In the genomic region with DNA sequence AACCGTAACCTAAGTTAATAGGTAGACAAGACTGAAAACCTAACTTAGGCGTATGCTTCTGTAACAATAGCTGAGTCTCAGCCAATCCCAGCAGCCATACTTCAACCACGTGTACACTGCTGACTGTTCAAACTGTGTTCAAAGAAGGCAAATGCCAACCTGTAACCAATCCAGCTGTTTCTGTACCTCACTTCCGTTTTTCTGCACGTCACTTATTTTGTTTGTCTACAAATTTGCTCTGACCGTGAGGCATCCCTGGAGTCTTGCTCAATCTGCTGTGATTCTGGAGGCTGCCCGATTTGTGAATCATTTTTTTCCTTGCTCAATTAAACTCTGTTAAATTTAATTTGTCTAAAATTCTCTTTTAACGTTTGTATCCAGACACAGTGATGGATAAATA, we compare ENCODE assay signal across 13 cellular contexts. TPM values are rescaled to one million over a fixed set of nuclear protein-coding genes. Genes with fewer than 3 reads are reported as not detected.
DNase-seq lines count a peak whose midpoint lies in the region; ATAC-seq and TF ChIP-seq lines count a peak whose summit lies in the region.
"Had no signal": no experiment of that assay in that cellular context is flagged by ENCODE, and none has a peak within 500 bp of the region (broad histone marks: within the 10 kb centered on the region; RNA-seq: fewer than 3 reads in every experiment).

No MANE protein-coding gene starts in this region.

- H3K36me3 ChIP-seq in ACC112 (ENCODE audit: insufficient read depth, low read length) (no peaks in the 10 kb centered on the region), esophagus muscularis mucosa (no peaks in the 10 kb centered on the region)
- H3K36me3 ChIP-seq: suprapubic skin had no signal

- H3K27ac ChIP-seq in ACC112 (ENCODE audit: low read depth, low read length) (peak overlapping the region; percentile 59), esophagus muscularis mucosa (replicated peaks in 1 of 4) (peak overlapping the region; percentile 32 to 63 (median 51))
- H3K27ac ChIP-seq: dorsolateral prefrontal cortex, suprapubic skin had no signal

- H3K4me1 ChIP-seq in ACC112 (ENCODE audit: control insufficient read depth, insufficient read depth, low read length, unreplicated experiment) (peaks cover 4% of the 10 kb centered on the region), esophagus muscularis mucosa (peaks cover 0 to 7% (median 2%) of the 10 kb centered on the region in 4 donors)

- no peaks in the 10 kb centered on the region for H3K9me3 Mint-ChIP-seq in activated naive CD4-positive, alpha-beta T cell treated with anti-CD3 and anti-CD28 coated beads for 36 hours
- H3K9me3 Mint-ChIP-seq: activated naive CD8-positive, alpha-beta T cell treated with anti-CD3 and anti-CD28 coated beads, Interleukin-2, amount 10 ng/mL, durations not matched to agents 7 days and 5 days; memory B cell had no signal

- H3K9me3 ChIP-seq in esophagus muscularis mucosa = no peaks in the 10 kb centered on the region
- H3K9me3 ChIP-seq: suprapubic skin had no signal

- no peak overlapping the region for H2AFZ ChIP-seq in ACC112 (ENCODE audit: low read length, unreplicated experiment)

- H3K36me3 Mint-ChIP-seq in activated naive CD4-positive, alpha-beta T cell treated with anti-CD3 and anti-CD28 coated beads for 36 hours (ENCODE audit: low read depth) = no peaks in the 10 kb centered on the region
- H3K36me3 Mint-ChIP-seq: activated naive CD8-positive, alpha-beta T cell treated with anti-CD3 and anti-CD28 coated beads, Interleukin-2, amount 10 ng/mL, durations not matched to agents 7 days and 5 days; memory B cell had no signal

- H3K27ac Mint-ChIP-seq in activated naive CD4-positive, alpha-beta T cell treated with anti-CD3 and anti-CD28 coated beads for 36 hours = no peak overlapping the region
- H3K27ac Mint-ChIP-seq: activated naive CD8-positive, alpha-beta T cell treated with anti-CD3 and anti-CD28 coated beads, Interleukin-2, amount 10 ng/mL, durations not matched to agents 7 days and 5 days; memory B cell had no signal

- intact Hi-C loops in esophagus muscularis mucosa (cut with DNase I) = no loop called here
- intact Hi-C loops in activated naive CD4-positive, alpha-beta T cell treated with anti-CD3 and anti-CD28 coated beads for 36 hours (cut with micrococcal nuclease) = no loop called here

- H3K4me3 Mint-ChIP-seq in activated naive CD4-positive, alpha-beta T cell treated with anti-CD3 and anti-CD28 coated beads for 36 hours = no peak overlapping the region
- H3K4me3 Mint-ChIP-seq: activated naive CD8-positive, alpha-beta T cell treated with anti-CD3 and anti-CD28 coated beads, Interleukin-2, amount 10 ng/mL, durations not matched to agents 7 days and 5 days; memory B cell had no signal

- TF ChIP-seq CTCF in esophagus muscularis mucosa (IDR thresholded peaks at IDR 0.05) = no peak

- DNase-seq in M059J (ENCODE audit: low read depth) (peak; percentile 58), esophagus muscularis mucosa (ENCODE audit: extremely low spot score) (no peak), myocyte (ENCODE audit: low read depth) (peak; percentile 46), RKO (ENCODE audit: low spot score) (no peak)
- no peak for DNase-seq in activated naive CD4-positive, alpha-beta T cell treated with anti-CD3 and anti-CD28 coated beads for 36 hours
- DNase-seq in stimulated activated CD4-positive, alpha-beta T cell treated with anti-CD3 and anti-CD28 coated beads, Interleukin-2, amount 100 ng/mL, for 24 hours = no peak
- DNase-seq: activated naive CD8-positive, alpha-beta T cell treated with anti-CD3 and anti-CD28 coated beads, Interleukin-2, amount 10 ng/mL, durations not matched to agents 7 days and 5 days; dorsolateral prefrontal cortex; NCI-H226 had no signal

- no peak overlapping the region for H3K4me3 ChIP-seq in ACC112 (ENCODE audit: low read depth, low read length)
- H3K4me3 ChIP-seq in esophagus muscularis mucosa = no peak overlapping the region
- H3K4me3 ChIP-seq: dorsolateral prefrontal cortex, suprapubic skin had no signal

- no peaks in the 10 kb centered on the region for H3K4me1 Mint-ChIP-seq in activated naive CD4-positive, alpha-beta T cell treated with anti-CD3 and anti-CD28 coated beads for 36 hours (ENCODE audit: low read depth)
- H3K4me1 Mint-ChIP-seq: activated naive CD8-positive, alpha-beta T cell treated with anti-CD3 and anti-CD28 coated beads, Interleukin-2, amount 10 ng/mL, durations not matched to agents 7 days and 5 days; memory B cell had no signal

- no peak for ATAC-seq in HG02588 (IDR thresholded peaks at IDR 0.05; ENCODE audit: unreplicated experiment)

- no peak for TF ChIP-seq EP300 in esophagus muscularis mucosa (IDR thresholded peaks at IDR 0.05)

- no peak for TF ChIP-seq POLR2A in esophagus muscularis mucosa (IDR thresholded peaks at IDR 0.05; ENCODE audit: low read depth)

- CTCF ChIA-PET in activated naive CD4-positive, alpha-beta T cell treated with anti-CD3 and anti-CD28 coated beads for 36 hours (lab: Charles Lee) = interaction anchor here (0.7 kb wide), 1 partner anchor 28 kb away, joined by 3 read pairs; no protein-coding TSS in a partner anchor

- peaks cover 6% of the 10 kb centered on the region for H3K27me3 Mint-ChIP-seq in activated naive CD4-positive, alpha-beta T cell treated with anti-CD3 and anti-CD28 coated beads for 36 hours (ENCODE audit: low read depth)

- H3K27me3 ChIP-seq in ACC112 (ENCODE audit: insufficient read depth, low read length) (no peaks in the 10 kb centered on the region), esophagus muscularis mucosa (no peaks in the 10 kb centered on the region)
- H3K27me3 ChIP-seq: dorsolateral prefrontal cortex, suprapubic skin had no signal

- H3K79me2 ChIP-seq in ACC112 (ENCODE audit: control insufficient read depth, insufficient read depth, low read length, unreplicated experiment) = no peaks in the 10 kb centered on the region

- 70% methylated on average over 8 of the region's 8 CpGs for WGBS in esophagus muscularis mucosa

RNA-seq across cellular contexts. Expression of a gene that starts 59.2 kb away (rescaled TPM):
- total RNA-seq in M059J (2014; rRNA removed; shearing (Covaris generic)) = 2.2 and 3.6 TPM in 2 replicates
- 10 to 100 TPM; 16.2 to 56.4 (median 51.9) TPM for total RNA-seq in esophagus muscularis mucosa
- total RNA-seq in myocyte = 1.7 and 2.2 TPM in 2 replicates
- 0.19 TPM for polyA plus RNA-seq in myocyte (2012)
- not detected for total RNA-seq in activated naive CD4-positive, alpha-beta T cell treated with anti-CD3 and anti-CD28 coated beads for 36 hours
- total RNA-seq: activated naive CD8-positive, alpha-beta T cell treated with anti-CD3 and anti-CD28 coated beads, Interleukin-2, amount 10 ng/mL, durations not matched to agents 7 days and 5 days had no signal

Comparison
In these comparisons a context has a peak if more than half of its experiments do, and no peak if none do; other contexts are left out.
1. DNase-seq: peak in M059J (single experiment) and myocyte (single experiment); none in esophagus muscularis mucosa (single experiment), RKO (single experiment), activated naive CD4-positive, alpha-beta T cell treated with anti-CD3 and anti-CD28 coated beads for 36 hours (single experiment) and stimulated activated CD4-positive, alpha-beta T cell treated with anti-CD3 and anti-CD28 coated beads, Interleukin-2, amount 100 ng/mL, for 24 hours (0 of 2).